In the genomic region with DNA sequence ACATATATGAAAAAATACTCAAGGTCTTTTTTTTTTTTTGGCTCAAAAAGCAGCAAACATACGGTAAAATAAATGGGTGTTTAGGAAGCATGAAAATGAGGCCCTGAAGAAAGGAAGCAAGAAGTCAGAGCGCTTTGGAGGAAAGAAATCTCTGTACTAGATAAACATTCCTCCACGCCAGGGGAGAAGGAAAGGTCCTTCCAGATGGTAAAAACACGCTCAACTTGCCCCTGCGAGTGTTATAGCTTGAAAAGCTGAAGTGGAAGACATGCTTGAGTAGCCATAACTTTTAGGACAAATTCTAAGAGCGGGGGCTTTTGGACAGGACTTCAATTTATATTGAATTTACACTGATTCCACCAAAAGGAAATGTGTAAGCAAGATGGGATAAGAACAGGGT, we compare ENCODE assay signal across 1 cellular context.
TF ChIP-seq lines count a peak whose summit lies in the region.

No MANE protein-coding gene starts in this region.

TF ChIP-seq in H1, 55 proteins besides CTCF, POLR2A, EP300 and RAD21:
- TF ChIP-seq TAF7 (optimal IDR thresholded peaks at IDR 0.05; ENCODE audit: borderline replicate concordance, low read depth, low read length) (no peak), SP4 (IDR thresholded peaks at IDR 0.05; ENCODE audit: low read length) (no peak), POU5F1 (IDR thresholded peaks at IDR 0.05; ENCODE audit: low read depth, low read length) (no peak), HDAC6 (IDR thresholded peaks at IDR 0.05; ENCODE audit: low read depth, low read length) (no peak), RXRA (IDR thresholded peaks at IDR 0.05; ENCODE audit: insufficient read depth, low read depth, low read length) (no peak), ASH2L (IDR thresholded peaks at IDR 0.05; ENCODE audit: low read length) (no peak), FOSL1 (IDR thresholded peaks at IDR 0.05; ENCODE audit: insufficient read depth, low read depth, low read length) (no peak)
- TF ChIP-seq, protein P1, sequence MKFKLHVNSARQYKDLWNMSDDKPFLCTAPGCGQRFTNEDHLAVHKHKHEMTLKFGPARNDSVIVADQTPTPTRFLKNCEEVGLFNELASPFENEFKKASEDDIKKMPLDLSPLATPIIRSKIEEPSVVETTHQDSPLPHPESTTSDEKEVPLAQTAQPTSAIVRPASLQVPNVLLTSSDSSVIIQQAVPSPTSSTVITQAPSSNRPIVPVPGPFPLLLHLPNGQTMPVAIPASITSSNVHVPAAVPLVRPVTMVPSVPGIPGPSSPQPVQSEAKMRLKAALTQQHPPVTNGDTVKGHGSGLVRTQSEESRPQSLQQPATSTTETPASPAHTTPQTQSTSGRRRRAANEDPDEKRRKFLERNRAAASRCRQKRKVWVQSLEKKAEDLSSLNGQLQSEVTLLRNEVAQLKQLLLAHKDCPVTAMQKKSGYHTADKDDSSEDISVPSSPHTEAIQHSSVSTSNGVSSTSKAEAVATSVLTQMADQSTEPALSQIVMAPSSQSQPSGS (IDR thresholded peaks at IDR 0.05; ENCODE audit: low read length) = no peak
- TF ChIP-seq, protein P2, sequence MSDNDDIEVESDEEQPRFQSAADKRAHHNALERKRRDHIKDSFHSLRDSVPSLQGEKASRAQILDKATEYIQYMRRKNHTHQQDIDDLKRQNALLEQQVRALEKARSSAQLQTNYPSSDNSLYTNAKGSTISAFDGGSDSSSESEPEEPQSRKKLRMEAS (IDR thresholded peaks at IDR 0.05) = no peak
